Comparison of ENCODE assay signal across 17 cellular contexts in genomic region chr5:127012933-127013332, GRCh38. TPM values are rescaled to one million over a fixed set of nuclear protein-coding genes. Genes with fewer than 3 reads are reported as not detected.
DNase-seq lines count a peak whose midpoint lies in the region; ATAC-seq and TF ChIP-seq lines count a peak whose summit lies in the region.
"Had no signal": no experiment of that assay in that cellular context is flagged by ENCODE, and none has a peak within 500 bp of the region (broad histone marks: within the 10 kb centered on the region; RNA-seq: fewer than 3 reads in every experiment).

No MANE protein-coding gene starts in this region.

- no peaks in the 10 kb centered on the region for H3K27me3 ChIP-seq in breast epithelium
- H3K27me3 ChIP-seq: ovary had no signal

- no peaks in the 10 kb centered on the region for H3K36me3 ChIP-seq in breast epithelium
- H3K36me3 ChIP-seq: lower lobe of right lung, ovary had no signal

- H3K4me3 Mint-ChIP-seq in MCF 10A (ENCODE audit: unreplicated experiment) (no peak overlapping the region), activated B cell treated with CpG ODN at 0.5 μM for 24 hours (peak overlapping the region; percentile 52)
- no peak overlapping the region for H3K4me3 Mint-ChIP-seq in stimulated activated memory B cell treated with anti-CD40 and anti-IgM and Interleukin-4, amounts not matched to agents 10 μg/mL and 1 μg/mL and 100 μg/mL, for 72 hours

- H3K9me3 ChIP-seq in breast epithelium = no peaks in the 10 kb centered on the region
- H3K9me3 ChIP-seq: lower lobe of right lung, ovary had no signal

- CTCF ChIA-PET in MCF 10A (lab: Yijun Ruan, JAX) = interaction anchor here (0.6 kb wide), 1 partner anchor 301 kb away, joined by 3 read pairs; no protein-coding TSS in a partner anchor
- CTCF ChIA-PET in activated B cell treated with CpG ODN at 0.5 μM for 24 hours (lab: Charles Lee) = interaction anchor here (0.9 to 2.3 kb wide), 2 partner anchors 16 to 37 kb away, joined by 3 to 9 read pairs; no protein-coding TSS in a partner anchor

- H3K4me1 Mint-ChIP-seq in MCF 10A (ENCODE audit: insufficient read depth, unreplicated experiment) = peaks cover 20% of the 10 kb centered on the region
- peaks cover 69% of the 10 kb centered on the region for H3K4me1 Mint-ChIP-seq in activated B cell treated with CpG ODN at 0.5 μM for 24 hours
- H3K4me1 Mint-ChIP-seq in stimulated activated memory B cell treated with anti-CD40 and anti-IgM and Interleukin-4, amounts not matched to agents 10 μg/mL and 1 μg/mL and 100 μg/mL, for 72 hours = peaks cover 58% of the 10 kb centered on the region

- no peak for TF ChIP-seq POLR2A in breast epithelium (IDR thresholded peaks at IDR 0.05)

- TF ChIP-seq CTCF in MCF 10A (IDR thresholded peaks at IDR 0.05; ENCODE audit: unreplicated experiment) (no peak), breast epithelium (IDR thresholded peaks at IDR 0.05) (no peak), activated B cell treated with CpG ODN at 0.5 μM for 24 hours (IDR thresholded peaks at IDR 0.05) (no peak), fibroblast of pulmonary artery (IDR thresholded peaks at IDR 0.05; ENCODE audit: low read length, missing control alignments) (no peak)

- no peaks in the 10 kb centered on the region for H3K27me3 Mint-ChIP-seq in MCF 10A (ENCODE audit: insufficient read depth, unreplicated experiment)
- H3K27me3 Mint-ChIP-seq in activated B cell treated with CpG ODN at 0.5 μM for 24 hours = no peaks in the 10 kb centered on the region
- H3K27me3 Mint-ChIP-seq in stimulated activated memory B cell treated with anti-CD40 and anti-IgM and Interleukin-4, amounts not matched to agents 10 μg/mL and 1 μg/mL and 100 μg/mL, for 72 hours = no peaks in the 10 kb centered on the region

- POLR2A ChIA-PET in MCF 10A (lab: Yijun Ruan, JAX) = interaction anchor here (0.6 to 3.2 kb wide), 7 partner anchors 14 to 822 kb away, joined by 3 to 13 read pairs (median 4); no protein-coding TSS in a partner anchor
- POLR2A ChIA-PET in activated B cell treated with CpG ODN at 0.5 μM for 24 hours (lab: Charles Lee) = interaction anchor here (0.9 to 2.3 kb wide), 5 partner anchors 12 to 60 kb away, joined by 3 to 11 read pairs (median 5); no protein-coding TSS in a partner anchor

- ATAC-seq in activated B cell treated with CpG ODN at 0.5 μM for 24 hours (ENCODE audit: low read depth) (no peak), HG03025 (IDR thresholded peaks at IDR 0.05; ENCODE audit: low FRiP score, unreplicated experiment) (no peak)
- no peak for ATAC-seq in stimulated activated memory B cell treated with anti-CD40 and anti-IgM and Interleukin-4, amounts not matched to agents 10 μg/mL and 1 μg/mL and 100 μg/mL, for 72 hours
- ATAC-seq: lower lobe of right lung had no signal

- no peaks in the 10 kb centered on the region for H3K36me3 Mint-ChIP-seq in MCF 10A (ENCODE audit: insufficient read depth, unreplicated experiment)
- H3K36me3 Mint-ChIP-seq in activated B cell treated with CpG ODN at 0.5 μM for 24 hours (ENCODE audit: low read depth) = peaks cover 4% of the 10 kb centered on the region
- peaks cover 5% of the 10 kb centered on the region for H3K36me3 Mint-ChIP-seq in stimulated activated memory B cell treated with anti-CD40 and anti-IgM and Interleukin-4, amounts not matched to agents 10 μg/mL and 1 μg/mL and 100 μg/mL, for 72 hours

- no peaks in the 10 kb centered on the region for H3K9me3 Mint-ChIP-seq in MCF 10A (ENCODE audit: unreplicated experiment)
- no peaks in the 10 kb centered on the region for H3K9me3 Mint-ChIP-seq in activated B cell treated with CpG ODN at 0.5 μM for 24 hours
- no peaks in the 10 kb centered on the region for H3K9me3 Mint-ChIP-seq in stimulated activated memory B cell treated with anti-CD40 and anti-IgM and Interleukin-4, amounts not matched to agents 10 μg/mL and 1 μg/mL and 100 μg/mL, for 72 hours

- H3K4me3 ChIP-seq in breast epithelium (no peak overlapping the region), fibroblast of pulmonary artery (replicated peaks; ENCODE audit: low read depth, low read length) (no peak overlapping the region)
- H3K4me3 ChIP-seq: lower lobe of right lung, ovary had no signal

- peak; percentile 48 for DNase-seq in MCF 10A (ENCODE audit: unreplicated experiment)
- DNase-seq in breast epithelium (ENCODE audit: low spot score in 2 of 2) = no peak
- DNase-seq in activated B cell treated with CpG ODN at 0.5 μM for 24 hours = no peak
- peak; percentile 75 for DNase-seq in fibroblast of pulmonary artery (ENCODE audit: low read depth)
- no peak for DNase-seq in NCI-H1105 (lab: John Stamatoyannopoulos, UW)
- DNase-seq in A172 (ENCODE audit: low spot score) = no peak
- DNase-seq: 8988T; activated CD4-positive, alpha-beta T cell treated with anti-CD3 and anti-CD28 coated beads for 48 hours; activated T-cell treated with anti-CD3 and anti-CD28 coated beads, Interleukin-2, amount 50 U/mL, for 72 hours; aorta; Karpas-422; lower lobe of right lung; ovary; stimulated activated CD8-positive, alpha-beta memory T cell treated with anti-CD3 and anti-CD28 coated beads, Interleukin-4, amount 100 ng/mL, for 48 hours; trophoblast cell had no signal

- H3K27ac Mint-ChIP-seq in MCF 10A (ENCODE audit: low read depth, unreplicated experiment) (peak overlapping the region; percentile 70), activated B cell treated with CpG ODN at 0.5 μM for 24 hours (peak overlapping the region; percentile 51)
- H3K27ac Mint-ChIP-seq in stimulated activated memory B cell treated with anti-CD40 and anti-IgM and Interleukin-4, amounts not matched to agents 10 μg/mL and 1 μg/mL and 100 μg/mL, for 72 hours = peak overlapping the region; percentile 88
- H3K27ac Mint-ChIP-seq: activated T-cell treated with anti-CD3 and anti-CD28 coated beads, Interleukin-2, amount 50 U/mL, for 72 hours had no signal

- intact Hi-C loops in MCF 10A (cut with micrococcal nuclease) (no loop called here), breast epithelium (cut with DNase I; ENCODE audit: low total_unique reads) (no loop called here), activated B cell treated with CpG ODN at 0.5 μM for 24 hours (cut with micrococcal nuclease) (loop anchor here (1.0 kb wide), 1 partner anchor 15 kb away; no protein-coding TSS in a partner anchor)

- no peak overlapping the region for H3K27ac ChIP-seq in breast epithelium
- H3K27ac ChIP-seq: lower lobe of right lung, ovary had no signal

- BruUV-seq in MCF 10A (replicated peaks; lab: Mats Ljungman, UMichigan) = no TSS peak

- no peaks in the 10 kb centered on the region for H3K4me1 ChIP-seq in breast epithelium

RNA-seq across cellular contexts. Expression of gene MARCHF3, which starts 17.4 kb away (rescaled TPM):
- total RNA-seq in MCF 10A (2022) (5.4 and 6.9 TPM in 2 replicates), breast epithelium (10 to 100 TPM in 2 of 3 donors, 1 to 10 TPM in 1; 7.5 to 16.1 (median 11.6) TPM), activated B cell treated with CpG ODN at 0.5 μM for 24 hours (21.9 and 22.8 TPM in 2 replicates)
- total RNA-seq in A172 (2014; rRNA removed; shearing (Covaris generic)) = 4.8 and 6.4 TPM in 2 replicates

Comparison
In these comparisons a context has a peak if more than half of its experiments do, and no peak if none do; other contexts are left out.
1. DNase-seq: peak in MCF 10A (single experiment) and fibroblast of pulmonary artery (single experiment); none in breast epithelium (0 of 2), activated B cell treated with CpG ODN at 0.5 μM for 24 hours (single experiment), NCI-H1105 (single experiment) and A172 (single experiment).
2. Peak in every context shown above with its lines, with median percentiles within 50 percentile points of each other: H3K27ac Mint-ChIP-seq.